In the genomic region with DNA sequence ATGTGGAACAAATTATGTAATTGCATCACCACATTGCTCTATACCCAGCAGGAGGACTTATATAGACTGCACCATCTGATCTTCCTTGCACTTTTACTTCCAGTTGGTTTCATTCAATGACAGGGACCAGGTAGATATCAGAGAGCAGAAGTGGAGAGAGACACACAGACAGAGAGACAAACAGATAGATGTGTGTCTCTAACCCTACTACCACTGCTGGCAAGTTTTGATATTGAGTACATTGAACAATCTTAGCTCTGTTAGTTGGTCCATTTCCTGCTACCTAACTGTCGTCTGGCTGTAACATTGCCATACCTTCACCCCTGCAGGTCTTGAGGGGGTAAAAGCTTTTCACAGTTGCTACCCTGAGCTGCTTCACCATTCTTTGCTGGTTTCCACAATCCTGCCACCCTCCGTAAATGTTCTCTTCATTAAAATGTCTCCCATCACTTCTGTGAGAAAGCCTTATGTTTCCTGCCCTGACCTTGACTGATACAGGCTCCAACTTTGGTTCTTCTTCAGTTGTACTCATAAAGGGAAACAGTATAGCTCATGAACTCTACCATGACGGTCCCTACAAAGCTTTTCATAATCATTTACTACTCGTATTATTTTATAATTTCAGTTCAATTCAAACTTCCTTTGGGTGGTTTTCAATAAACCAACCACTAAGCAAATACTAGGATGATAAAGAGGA, we compare ENCODE assay signal across 11 cellular contexts.
DNase-seq lines count a peak whose midpoint lies in the region; ATAC-seq and TF ChIP-seq lines count a peak whose summit lies in the region.
"Had no signal": no experiment of that assay in that cellular context is flagged by ENCODE, and none has a peak within 500 bp of the region (broad histone marks: within the 10 kb centered on the region; RNA-seq: fewer than 3 reads in every experiment).

No MANE protein-coding gene starts in this region.

- no peaks in the 10 kb centered on the region for H3K36me3 ChIP-seq in neutrophil

- no peaks in the 10 kb centered on the region for H3K9me3 Mint-ChIP-seq in activated CD8-positive, alpha-beta T cell treated with anti-CD3 and anti-CD28 coated beads, Interleukin-2, amount 10 ng/mL, durations not matched to agents 7 days and 5 days (ENCODE audit: insufficient read depth)

- H3K4me3 ChIP-seq in neutrophil (ENCODE audit: low read depth in 1 of 2, low read length in 1 of 2) = no peak overlapping the region

- no peak for TF ChIP-seq CTCF in neutrophil (IDR thresholded peaks at IDR 0.05)

- peak overlapping the region; percentile 60 for H3K27ac ChIP-seq in neutrophil
- H3K27ac ChIP-seq: 22Rv1 had no signal

- H3K36me3 Mint-ChIP-seq in activated CD8-positive, alpha-beta T cell treated with anti-CD3 and anti-CD28 coated beads, Interleukin-2, amount 10 ng/mL, durations not matched to agents 7 days and 5 days (ENCODE audit: low read depth) = peaks cover 18% of the 10 kb centered on the region

- peak; percentile 54 for ATAC-seq in activated CD8-positive, alpha-beta T cell treated with anti-CD3 and anti-CD28 coated beads, Interleukin-2, amount 10 ng/mL, durations not matched to agents 7 days and 5 days

- no peaks in the 10 kb centered on the region for H3K27me3 ChIP-seq in neutrophil

- no peaks in the 10 kb centered on the region for H3K27me3 Mint-ChIP-seq in activated CD8-positive, alpha-beta T cell treated with anti-CD3 and anti-CD28 coated beads, Interleukin-2, amount 10 ng/mL, durations not matched to agents 7 days and 5 days (ENCODE audit: low read depth)

- CTCF ChIA-PET in activated CD8-positive, alpha-beta T cell treated with anti-CD3 and anti-CD28 coated beads, Interleukin-2, amount 10 ng/mL, durations not matched to agents 7 days and 5 days (lab: Charles Lee) = interaction anchor here (1.2 to 1.7 kb wide), 2 partner anchors 71 to 289 kb away, joined by 3 to 4 read pairs; no protein-coding TSS in a partner anchor

- DNase-seq in NCI-H2171 treated with DMSO at 0.1 percent for 48 hours (lab: John Stamatoyannopoulos, UW) = peak; percentile 21
- no peak for DNase-seq in NCI-H2171 (lab: John Stamatoyannopoulos, UW)
- peak; percentile 14 to 39 for DNase-seq in Kasumi-1 (lab: John Stamatoyannopoulos, UW)
- no peak for DNase-seq in activated CD8-positive, alpha-beta T cell treated with anti-CD3 and anti-CD28 coated beads, Interleukin-2, amount 10 ng/mL, durations not matched to agents 7 days and 5 days
- no peak for DNase-seq in hypothalamus (lab: John Stamatoyannopoulos, UW)
- no peak for DNase-seq in NCI-H1694 (lab: John Stamatoyannopoulos, UW)
- no peak for DNase-seq in activated gamma-delta T cell (lab: John Stamatoyannopoulos, UW)
- DNase-seq: EL, NCI-H2029 had no signal

- peak overlapping the region; percentile 1 for H3K4me3 Mint-ChIP-seq in activated CD8-positive, alpha-beta T cell treated with anti-CD3 and anti-CD28 coated beads, Interleukin-2, amount 10 ng/mL, durations not matched to agents 7 days and 5 days

- POLR2A ChIA-PET in activated CD8-positive, alpha-beta T cell treated with anti-CD3 and anti-CD28 coated beads, Interleukin-2, amount 10 ng/mL, durations not matched to agents 7 days and 5 days (lab: Charles Lee) = interaction anchor here (0.8 to 1.4 kb wide), 2 partner anchors 62 to 216 kb away, joined by 3 to 4 read pairs; a partner anchor contains a TSS

- no peaks in the 10 kb centered on the region for H3K9me3 ChIP-seq in neutrophil

- H3K27ac Mint-ChIP-seq in activated CD8-positive, alpha-beta T cell treated with anti-CD3 and anti-CD28 coated beads, Interleukin-2, amount 10 ng/mL, durations not matched to agents 7 days and 5 days = peak overlapping the region; percentile 79

- H3K4me1 Mint-ChIP-seq in activated CD8-positive, alpha-beta T cell treated with anti-CD3 and anti-CD28 coated beads, Interleukin-2, amount 10 ng/mL, durations not matched to agents 7 days and 5 days (ENCODE audit: low read depth) = peaks cover 20% of the 10 kb centered on the region

- H3K4me1 ChIP-seq in neutrophil (ENCODE audit: control insufficient read depth in 1 of 2, insufficient read depth in 1 of 2, low read depth in 1 of 2, low read length in 1 of 2) = peaks cover 19 to 38% of the 10 kb centered on the region in 2 experiments

Comparison
In these comparisons a context has a peak if more than half of its experiments do, and no peak if none do; other contexts are left out.
1. DNase-seq: peak in NCI-H2171 treated with DMSO at 0.1 percent for 48 hours (single experiment) and Kasumi-1 (2 of 2); none in NCI-H2171 (single experiment), activated CD8-positive, alpha-beta T cell treated with anti-CD3 and anti-CD28 coated beads, Interleukin-2, amount 10 ng/mL, durations not matched to agents 7 days and 5 days (single experiment), hypothalamus (0 of 51), NCI-H1694 (single experiment) and activated gamma-delta T cell (single experiment).